In the genomic region with DNA sequence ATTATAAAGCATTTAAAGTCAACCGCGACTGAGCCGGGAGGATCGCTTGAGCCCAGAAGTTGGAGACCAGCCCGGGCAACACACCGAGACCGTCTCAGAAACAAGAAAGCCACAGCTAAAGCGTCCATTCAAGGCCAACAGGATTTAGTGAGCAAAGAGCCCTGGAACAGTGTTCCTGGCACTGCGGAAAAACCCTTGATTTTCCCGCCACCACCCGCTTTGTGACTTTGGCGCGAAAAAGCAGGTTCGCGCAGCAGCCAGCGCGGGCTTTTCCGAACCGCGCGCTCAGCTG, we compare ENCODE assay signal across 8 cellular contexts. TPM values are rescaled to one million over a fixed set of nuclear protein-coding genes. Genes with fewer than 3 reads are reported as not detected.
DNase-seq lines count a peak whose midpoint lies in the region; ATAC-seq and TF ChIP-seq lines count a peak whose summit lies in the region.

No MANE protein-coding gene starts in this region.

- H3K4me1 ChIP-seq in H9 (ENCODE audit: insufficient read depth, low read length) (no peaks in the 10 kb centered on the region), right cardiac atrium (ENCODE audit: control insufficient read depth, insufficient read depth, low read length) (peaks cover 4% of the 10 kb centered on the region)

- H2AFZ ChIP-seq in H9 (ENCODE audit: low read length): no peak overlapping the region

- peak overlapping the region; percentile 97 for H3K18ac ChIP-seq in H9 (ENCODE audit: insufficient read length, low read depth, low read length)

- no peak for DNase-seq in H9
- DNase-seq in WTC11 (ENCODE audit: low spot score): no peak
- no peak for DNase-seq in right cardiac atrium
- DNase-seq in NCI-H2029 (lab: John Stamatoyannopoulos, UW): no peak
- no peak for DNase-seq in RKO (ENCODE audit: low spot score)
- no peak for DNase-seq in stimulated activated naive CD4-positive, alpha-beta T cell (lab: John Stamatoyannopoulos, UW)

- peak overlapping the region; percentile 65 for H2BK120ac ChIP-seq in H9 (ENCODE audit: low read depth, low read length, poor library complexity, severe bottlenecking)

- H3K4me3 Mint-ChIP-seq in H9: peak overlapping the region; percentile 98
- peak overlapping the region; percentile 93 for H3K4me3 Mint-ChIP-seq in WTC11

- peak overlapping the region; percentile 98 for H3K14ac ChIP-seq in H9 (ENCODE audit: insufficient read depth, low read length)

- H3K36me3 Mint-ChIP-seq in H9 (ENCODE audit: insufficient read depth in 1 of 3, low read depth in 3 of 3) (peaks cover 37 to 50% (median 49%) of the 10 kb centered on the region in 3 experiments), WTC11 (peaks cover 49% of the 10 kb centered on the region)

- peaks cover 22% of the 10 kb centered on the region; the same call in 1 of the 2 replicates for H3K79me2 ChIP-seq in H9 (ENCODE audit: insufficient read depth, low read length)

- H3K23ac ChIP-seq in H9 (ENCODE audit: insufficient read length, low read depth, low read length): no peak overlapping the region

- intact Hi-C loops in right cardiac atrium (cut with DNase I): no loop called here

- peak overlapping the region; percentile 93 to 100 (median 99) for H3K27ac Mint-ChIP-seq in H9
- peak overlapping the region; percentile 97 for H3K27ac Mint-ChIP-seq in WTC11

- H3K4me1 Mint-ChIP-seq in H9 (peaks cover 33% of the 10 kb centered on the region in 2 experiments), WTC11 (peaks cover 43% of the 10 kb centered on the region)

- TF ChIP-seq CTCF in H9 (conservative IDR thresholded peaks at IDR 0.05): no peak
- TF ChIP-seq CTCF in WTC11 (IDR thresholded peaks at IDR 0.05): no peak

- POLR2A ChIA-PET in WTC11 (lab: Charles Lee): interaction anchor here (1.6 kb wide), 1 partner anchor 73 kb away, joined by 5 read pairs; no protein-coding TSS in a partner anchor

- no peaks in the 10 kb centered on the region for H3K79me1 ChIP-seq in H9 (ENCODE audit: insufficient read depth, low read depth, low read length, poor library complexity, severe bottlenecking)

- H3K27me3 Mint-ChIP-seq in H9 (ENCODE audit: low read depth) (no peaks in the 10 kb centered on the region), WTC11 (ENCODE audit: low read depth) (no peaks in the 10 kb centered on the region)

- WGBS in H9 (ENCODE audit: extremely low coverage, insufficient read length, low lambda C conversion rate): no CpG with 5 or more reads among the region's 21 CpGs
- under 1% methylated on average over 21 of the region's 21 CpGs for WGBS in right cardiac atrium

- ATAC-seq in WTC11 (no peak), right cardiac atrium (no peak), HG03175 (IDR thresholded peaks at IDR 0.05; ENCODE audit: unreplicated experiment) (no peak)

- H3K27ac ChIP-seq in H9 (ENCODE audit: insufficient read length, low read depth, low read length) (peak overlapping the region; percentile 55), right cardiac atrium (ENCODE audit: low read length) (no peak overlapping the region), skin epidermis (peak overlapping the region in 15 of 21 experiments; percentile 9 to 89 (median 81))

- H3K9me3 Mint-ChIP-seq in H9: no peaks in the 10 kb centered on the region; a peak in 1 of 5 replicates
- H3K9me3 Mint-ChIP-seq in WTC11: no peaks in the 10 kb centered on the region

- H3K9me3 ChIP-seq in H9 (ENCODE audit: control insufficient read depth, low read depth, low read length) (no peaks in the 10 kb centered on the region), right cardiac atrium (ENCODE audit: control insufficient read depth, low read length) (no peaks in the 10 kb centered on the region)

- H3K4ac ChIP-seq in H9 (ENCODE audit: low read depth, low read length): peak overlapping the region; percentile 60; the same call in 1 of the 2 replicates

- H3K4me2 ChIP-seq in H9 (ENCODE audit: insufficient read depth, insufficient read length, low read length): peak overlapping the region; percentile 74

- peak overlapping the region; percentile 46 for H3T11ph ChIP-seq in H9 (ENCODE audit: low read length)

- peak overlapping the region; percentile 95 for H2BK5ac ChIP-seq in H9 (ENCODE audit: insufficient read length, low read length)

- peak overlapping the region; percentile 53 for H3K4me3 ChIP-seq in right cardiac atrium (ENCODE audit: low read length)
- peak overlapping the region; percentile 50 to 93 (median 74) for H3K4me3 ChIP-seq in skin epidermis

- H3K23me2 ChIP-seq in H9 (ENCODE audit: insufficient read length, low read depth, low read length, poor library complexity, severe bottlenecking): peaks cover 6% of the 10 kb centered on the region

- peak overlapping the region; percentile 98 for H4K5ac ChIP-seq in H9 (ENCODE audit: insufficient read length, low read depth, low read length)

- no peak overlapping the region for H4K8ac ChIP-seq in H9 (replicated peaks; ENCODE audit: insufficient read length, low read depth, low read length)

- H2AK5ac ChIP-seq in H9 (ENCODE audit: insufficient read length, low read length): no peak overlapping the region

- H3K56ac ChIP-seq in H9 (ENCODE audit: insufficient read length, low read depth, low read length): peak overlapping the region; percentile 93

- no peaks in the 10 kb centered on the region for H4K20me1 ChIP-seq in H9 (ENCODE audit: control insufficient read depth, insufficient read depth, insufficient read length)

- H2BK12ac ChIP-seq in H9 (ENCODE audit: insufficient read length, low read depth, low read length): no peak overlapping the region

- H3K27me3 ChIP-seq in H9 (ENCODE audit: insufficient read depth, low read length) (no peaks in the 10 kb centered on the region), right cardiac atrium (ENCODE audit: control insufficient read depth, insufficient read depth) (no peaks in the 10 kb centered on the region)

- no peak overlapping the region for H2BK15ac ChIP-seq in H9 (ENCODE audit: low read depth, low read length)

- peak overlapping the region; percentile 99 for H3K9ac ChIP-seq in H9 (ENCODE audit: extremely low read depth, insufficient read length, low read length)

- H2BK20ac ChIP-seq in H9 (ENCODE audit: low read depth, low read length, poor library complexity, severe bottlenecking): no peak overlapping the region

- peak overlapping the region; percentile 60 for H4K91ac ChIP-seq in H9 (ENCODE audit: insufficient read length, low read depth, low read length)

- CTCF ChIA-PET in WTC11 (lab: Charles Lee): interaction anchor here (3.7 kb wide), 1 partner anchor 73 kb away, joined by 23 read pairs; no protein-coding TSS in a partner anchor

TF ChIP-seq in WTC11, 78 proteins besides CTCF, POLR2A, EP300 and RAD21 (continues in another document):
- TF ChIP-seq KAT7 (CRISPR knock-in tag; IDR thresholded peaks at IDR 0.05; ENCODE audit: borderline replicate concordance): no peak
- TF ChIP-seq NR3C1 (CRISPR knock-in tag; conservative IDR thresholded peaks at IDR 0.05; ENCODE audit: low read depth): no peak
- 0 out of 2 replicates have a peak, but pooled peaks have one; percentile 61 for TF ChIP-seq ZNF317 (CRISPR knock-in tag; IDR thresholded peaks at IDR 0.05; ENCODE audit: borderline replicate concordance, low read depth)
- no peak for TF ChIP-seq HMGA2 (CRISPR knock-in tag; IDR thresholded peaks at IDR 0.05)
- no peak for TF ChIP-seq ATF1 (CRISPR knock-in tag; IDR thresholded peaks at IDR 0.05)
- TF ChIP-seq, protein P1, sequence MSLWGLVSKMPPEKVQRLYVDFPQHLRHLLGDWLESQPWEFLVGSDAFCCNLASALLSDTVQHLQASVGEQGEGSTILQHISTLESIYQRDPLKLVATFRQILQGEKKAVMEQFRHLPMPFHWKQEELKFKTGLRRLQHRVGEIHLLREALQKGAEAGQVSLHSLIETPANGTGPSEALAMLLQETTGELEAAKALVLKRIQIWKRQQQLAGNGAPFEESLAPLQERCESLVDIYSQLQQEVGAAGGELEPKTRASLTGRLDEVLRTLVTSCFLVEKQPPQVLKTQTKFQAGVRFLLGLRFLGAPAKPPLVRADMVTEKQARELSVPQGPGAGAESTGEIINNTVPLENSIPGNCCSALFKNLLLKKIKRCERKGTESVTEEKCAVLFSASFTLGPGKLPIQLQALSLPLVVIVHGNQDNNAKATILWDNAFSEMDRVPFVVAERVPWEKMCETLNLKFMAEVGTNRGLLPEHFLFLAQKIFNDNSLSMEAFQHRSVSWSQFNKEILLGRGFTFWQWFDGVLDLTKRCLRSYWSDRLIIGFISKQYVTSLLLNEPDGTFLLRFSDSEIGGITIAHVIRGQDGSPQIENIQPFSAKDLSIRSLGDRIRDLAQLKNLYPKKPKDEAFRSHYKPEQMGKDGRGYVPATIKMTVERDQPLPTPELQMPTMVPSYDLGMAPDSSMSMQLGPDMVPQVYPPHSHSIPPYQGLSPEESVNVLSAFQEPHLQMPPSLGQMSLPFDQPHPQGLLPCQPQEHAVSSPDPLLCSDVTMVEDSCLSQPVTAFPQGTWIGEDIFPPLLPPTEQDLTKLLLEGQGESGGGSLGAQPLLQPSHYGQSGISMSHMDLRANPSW (CRISPR knock-in tag; conservative IDR thresholded peaks at IDR 0.05; ENCODE audit: low read depth): peak; percentile 83; the same call in 1 of the 2 replicates
- no peak for TF ChIP-seq ZNF671 (CRISPR knock-in tag; IDR thresholded peaks at IDR 0.05)
- no peak for TF ChIP-seq ZSCAN18 (CRISPR knock-in tag; IDR thresholded peaks at IDR 0.05)
- peak; percentile 90 for TF ChIP-seq NFE2L1 (CRISPR knock-in tag; IDR thresholded peaks at IDR 0.05)
- TF ChIP-seq OVOL2 (CRISPR knock-in tag; IDR thresholded peaks at IDR 0.05; ENCODE audit: borderline replicate concordance): no peak

RNA-seq across cellular contexts. Expression of gene PCNA, which starts 0.7 kb away (rescaled TPM):
- total RNA-seq in H9 (2021) (274 and 284 TPM in 2 replicates), WTC11 (2021) (239 to 262 TPM (median 240 TPM) in 3 replicates), right cardiac atrium (10 to 100 TPM; 19.4 to 36.8 (median 25.7) TPM)
- 41.4 TPM for polyA plus RNA-seq in right cardiac atrium

RNA-seq across cellular contexts. Expression of gene TMEM230, which starts 6.2 kb away (rescaled TPM):
- total RNA-seq in H9 (2021): 62.3 and 64.3 TPM in 2 replicates
- total RNA-seq in WTC11 (2021): 72.7 to 78.4 TPM (median 73.9 TPM) in 3 replicates
- 100 to 1,000 TPM in 3 of 4 donors, 10 to 100 TPM in 1; 98.7 to 116 (median 110) TPM for total RNA-seq in right cardiac atrium
- polyA plus RNA-seq in right cardiac atrium: 178 TPM

RNA-seq across cellular contexts. Expression of gene CDS2, which starts 7.7 kb away (rescaled TPM):
- total RNA-seq in H9 (2021): 60.3 and 63.2 TPM in 2 replicates
- total RNA-seq in WTC11 (2021): 49.1 to 56.6 TPM (median 54.9 TPM) in 3 replicates
- total RNA-seq in right cardiac atrium: 10 to 100 TPM; 79.4 to 98.6 (median 88.2) TPM
- 29.1 TPM for polyA plus RNA-seq in right cardiac atrium
